Comparison of ENCODE assay signal across 24 cellular contexts in genomic region chr11:37699644-37700043, GRCh38.
"Had no signal": no experiment of that assay in that cellular context is flagged by ENCODE, and none has a peak within 500 bp of the region (broad histone marks: within the 10 kb centered on the region; RNA-seq: fewer than 3 reads in every experiment).

No MANE protein-coding gene starts in this region.

- H3K4me1 ChIP-seq: esophagus squamous epithelium, gastrocnemius medialis, heart right ventricle, left lung, lower lobe of right lung had no signal

- H3K4me1 Mint-ChIP-seq: endodermal cell; naive thymus-derived CD4-positive, alpha-beta T cell; natural killer cell had no signal

- H3K27me3 Mint-ChIP-seq: dendritic cell treated with granulocyte-macrophage colony-stimulating factor and Interleukin-4, amounts not matched to agents 40 ng/mL and 50 ng/mL, for 4 days; effector memory CD8-positive, alpha-beta T cell; naive thymus-derived CD4-positive, alpha-beta T cell had no signal

- H3K36me3 ChIP-seq: esophagus squamous epithelium, gastrocnemius medialis, heart right ventricle, left lung, lower lobe of right lung had no signal

- H3K4me3 ChIP-seq: esophagus squamous epithelium, gastrocnemius medialis, heart right ventricle, left lung, lower lobe of right lung had no signal

- H3K4me3 Mint-ChIP-seq: dendritic cell treated with granulocyte-macrophage colony-stimulating factor and Interleukin-4, amounts not matched to agents 40 ng/mL and 50 ng/mL, for 4 days; effector memory CD8-positive, alpha-beta T cell; endodermal cell; naive thymus-derived CD4-positive, alpha-beta T cell; natural killer cell had no signal

- H3K27me3 ChIP-seq: esophagus squamous epithelium, gastrocnemius medialis, heart right ventricle, left lung had no signal

- DNase-seq: cortex of kidney; effector CD8-positive, alpha-beta T cell; effector memory CD8-positive, alpha-beta T cell; endodermal cell; erythroblast; esophagus squamous epithelium; foreskin fibroblast; foreskin melanocyte; gastrocnemius medialis; glutamatergic neuron; head of caudate nucleus; heart right ventricle; hippocampal formation; left cardiac atrium; left lung; left ventricle myocardium superior; lower lobe of right lung; mesenchymal stem cell; midbrain; naive thymus-derived CD4-positive, alpha-beta T cell; natural killer cell had no signal

- H3K27ac ChIP-seq: epithelial cell of prostate, esophagus squamous epithelium, gastrocnemius medialis, heart right ventricle, left lung, lower lobe of right lung had no signal

- ATAC-seq: effector memory CD8-positive, alpha-beta T cell; esophagus mucosa; gastrocnemius medialis; heart right ventricle; left cardiac atrium; left lung; left ventricle myocardium superior; lower lobe of right lung; naive thymus-derived CD4-positive, alpha-beta T cell; natural killer cell had no signal

- H3K27ac Mint-ChIP-seq: dendritic cell treated with granulocyte-macrophage colony-stimulating factor and Interleukin-4, amounts not matched to agents 40 ng/mL and 50 ng/mL, for 4 days; effector memory CD8-positive, alpha-beta T cell; endodermal cell; naive thymus-derived CD4-positive, alpha-beta T cell; natural killer cell had no signal
